ENCODE assay signal across 8 cellular contexts in the genomic region with DNA sequence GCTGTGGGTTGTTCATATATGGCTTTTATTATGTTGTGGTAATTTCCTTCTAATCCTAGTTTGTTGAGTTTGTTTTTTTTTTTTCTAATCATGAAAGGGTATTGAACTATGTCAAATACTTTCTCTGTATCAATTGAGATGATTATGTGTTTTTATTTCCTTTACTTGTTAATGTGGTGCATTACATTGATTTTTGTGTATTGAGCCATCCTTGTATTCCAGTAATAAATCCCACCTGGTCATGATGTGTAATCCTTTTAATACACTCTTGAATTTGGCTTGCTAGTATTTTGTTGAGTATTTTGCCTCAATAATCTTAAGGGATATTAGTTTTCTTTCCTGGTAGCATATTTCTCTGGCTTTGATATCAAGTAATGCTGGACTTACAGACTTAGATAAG.
"Had no signal": no experiment of that assay in that cellular context is flagged by ENCODE, and none has a peak within 500 bp of the region (broad histone marks: within the 10 kb centered on the region; RNA-seq: fewer than 3 reads in every experiment).

No MANE protein-coding gene starts in this region.

- FAIRE-seq: G401.6, GM12878, GM12891, GM12892, GM18507, GM19239 had no signal

- H3K4me3 ChIP-seq: GM12878 had no signal

- DNase-seq: GDM1, GF-D8 had no signal

- ATAC-seq: GM12878 had no signal
